Comparison of ENCODE assay signal across 1 cellular context in the genomic region with DNA sequence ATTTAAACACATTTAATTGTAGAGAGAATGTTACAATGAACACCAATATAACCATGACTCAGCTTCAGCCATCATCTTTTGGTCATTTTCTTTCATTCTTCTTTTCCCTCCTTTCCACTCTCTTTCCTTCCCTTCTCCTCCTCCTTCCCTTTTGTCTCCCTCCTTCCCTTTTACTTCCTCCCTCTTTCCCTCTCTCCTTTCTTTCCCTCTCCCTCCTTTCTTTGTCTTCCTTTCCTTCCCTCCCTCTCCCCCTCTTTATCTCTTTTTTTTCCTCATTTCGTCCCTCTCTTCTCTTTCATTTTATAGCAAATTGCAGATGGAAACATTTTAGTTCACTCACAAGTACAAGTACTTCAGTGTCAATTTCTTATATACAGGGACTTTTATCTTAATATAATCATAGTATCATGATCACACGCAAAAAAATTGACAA.
TF ChIP-seq lines count a peak whose summit lies in the region.

No MANE protein-coding gene starts in this region.

TF ChIP-seq in WTC11, 78 proteins besides CTCF, POLR2A, EP300 and RAD21 (continued from another document):
- TF ChIP-seq, protein P1, sequence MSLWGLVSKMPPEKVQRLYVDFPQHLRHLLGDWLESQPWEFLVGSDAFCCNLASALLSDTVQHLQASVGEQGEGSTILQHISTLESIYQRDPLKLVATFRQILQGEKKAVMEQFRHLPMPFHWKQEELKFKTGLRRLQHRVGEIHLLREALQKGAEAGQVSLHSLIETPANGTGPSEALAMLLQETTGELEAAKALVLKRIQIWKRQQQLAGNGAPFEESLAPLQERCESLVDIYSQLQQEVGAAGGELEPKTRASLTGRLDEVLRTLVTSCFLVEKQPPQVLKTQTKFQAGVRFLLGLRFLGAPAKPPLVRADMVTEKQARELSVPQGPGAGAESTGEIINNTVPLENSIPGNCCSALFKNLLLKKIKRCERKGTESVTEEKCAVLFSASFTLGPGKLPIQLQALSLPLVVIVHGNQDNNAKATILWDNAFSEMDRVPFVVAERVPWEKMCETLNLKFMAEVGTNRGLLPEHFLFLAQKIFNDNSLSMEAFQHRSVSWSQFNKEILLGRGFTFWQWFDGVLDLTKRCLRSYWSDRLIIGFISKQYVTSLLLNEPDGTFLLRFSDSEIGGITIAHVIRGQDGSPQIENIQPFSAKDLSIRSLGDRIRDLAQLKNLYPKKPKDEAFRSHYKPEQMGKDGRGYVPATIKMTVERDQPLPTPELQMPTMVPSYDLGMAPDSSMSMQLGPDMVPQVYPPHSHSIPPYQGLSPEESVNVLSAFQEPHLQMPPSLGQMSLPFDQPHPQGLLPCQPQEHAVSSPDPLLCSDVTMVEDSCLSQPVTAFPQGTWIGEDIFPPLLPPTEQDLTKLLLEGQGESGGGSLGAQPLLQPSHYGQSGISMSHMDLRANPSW (CRISPR knock-in tag; conservative IDR thresholded peaks at IDR 0.05; ENCODE audit: low read depth) = no peak
- TF ChIP-seq, protein P2, sequence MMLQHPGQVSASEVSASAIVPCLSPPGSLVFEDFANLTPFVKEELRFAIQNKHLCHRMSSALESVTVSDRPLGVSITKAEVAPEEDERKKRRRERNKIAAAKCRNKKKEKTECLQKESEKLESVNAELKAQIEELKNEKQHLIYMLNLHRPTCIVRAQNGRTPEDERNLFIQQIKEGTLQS (CRISPR knock-in tag; conservative IDR thresholded peaks at IDR 0.05) = no peak
- no peak for TF ChIP-seq SOX15 (CRISPR knock-in tag; IDR thresholded peaks at IDR 0.05)
- TF ChIP-seq FOXK1 (CRISPR knock-in tag; IDR thresholded peaks at IDR 0.05) = no peak
- TF ChIP-seq ESRRA (CRISPR knock-in tag; IDR thresholded peaks at IDR 0.05; ENCODE audit: borderline replicate concordance) = no peak
- no peak for TF ChIP-seq PRRX2 (CRISPR knock-in tag; IDR thresholded peaks at IDR 0.05)
- no peak for TF ChIP-seq FOXJ3 (CRISPR knock-in tag; IDR thresholded peaks at IDR 0.05; ENCODE audit: borderline replicate concordance)
